1 cellular context compared by ENCODE assay signal in the genomic region with DNA sequence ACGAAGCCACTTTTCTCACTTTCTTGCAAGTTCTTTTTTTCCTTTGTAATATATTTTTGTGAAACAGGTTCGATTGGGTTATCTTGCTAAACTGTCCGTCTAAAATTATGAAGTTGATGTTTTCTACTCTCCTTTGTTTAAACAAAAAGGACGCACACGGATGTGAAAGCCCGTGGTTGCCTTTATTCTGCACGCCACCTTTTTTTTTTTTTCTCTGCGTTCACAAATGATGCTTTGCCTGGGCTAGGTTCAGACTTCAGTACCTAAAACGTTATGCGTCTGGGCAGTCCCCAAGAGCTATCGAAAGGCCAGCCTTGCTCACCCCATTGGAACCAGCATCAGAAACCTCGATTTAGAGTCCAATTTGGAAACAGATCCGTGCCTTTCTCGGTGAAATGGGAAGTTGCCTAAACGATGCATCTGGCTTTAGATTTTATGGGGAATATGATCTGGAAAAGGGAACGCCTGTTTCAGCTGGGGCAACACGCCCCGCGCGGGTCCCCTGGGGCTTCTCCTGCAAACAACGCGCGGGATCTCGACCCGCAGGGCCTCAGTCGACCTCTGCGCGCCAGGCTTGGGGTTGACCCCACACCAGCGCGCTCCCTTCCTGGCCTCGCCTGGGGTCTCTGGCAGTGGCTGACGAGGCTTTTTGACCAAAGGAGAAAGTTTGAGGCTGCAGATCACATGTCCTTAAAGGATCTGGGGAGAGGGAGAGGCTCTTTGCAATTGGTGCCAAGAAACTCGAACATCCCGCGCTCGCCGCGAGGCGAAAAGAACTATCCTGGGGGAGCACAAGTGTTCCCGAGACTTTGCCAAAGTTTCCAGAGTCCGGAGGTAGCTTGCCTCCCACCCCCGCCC.
TF ChIP-seq lines count a peak whose summit lies in the region.

No MANE protein-coding gene starts in this region.

TF ChIP-seq in H1, 55 proteins besides CTCF, POLR2A, EP300 and RAD21 (continued from another document):
- TF ChIP-seq, protein P1, sequence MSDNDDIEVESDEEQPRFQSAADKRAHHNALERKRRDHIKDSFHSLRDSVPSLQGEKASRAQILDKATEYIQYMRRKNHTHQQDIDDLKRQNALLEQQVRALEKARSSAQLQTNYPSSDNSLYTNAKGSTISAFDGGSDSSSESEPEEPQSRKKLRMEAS (IDR thresholded peaks at IDR 0.05), result peak; percentile 33; the same call in 1 of the 2 replicates
- TF ChIP-seq SIRT6 (IDR thresholded peaks at IDR 0.05; ENCODE audit: low read length) (no peak), POLR2AphosphoS5 (IDR thresholded peaks at IDR 0.05; ENCODE audit: low read depth, low read length) (no peak), POU5F1 (IDR thresholded peaks at IDR 0.05; ENCODE audit: low read depth, low read length) (no peak), ZNF274 (IDR thresholded peaks at IDR 0.05; ENCODE audit: borderline replicate concordance, extremely low read depth, low read length) (no peak), JUN (IDR thresholded peaks at IDR 0.05; ENCODE audit: low read depth, low read length) (no peak), ASH2L (IDR thresholded peaks at IDR 0.05; ENCODE audit: low read length) (peak; percentile 30), SUZ12 (IDR thresholded peaks at IDR 0.05; ENCODE audit: low read length) (peak; percentile 2; the same call in 1 of the 2 replicates), SRF (IDR thresholded peaks at IDR 0.05; ENCODE audit: low read depth, low read length) (no peak), RNF2 (IDR thresholded peaks at IDR 0.05; ENCODE audit: borderline replicate concordance, low read depth, low read length, missing control alignments, poor library complexity, severe bottlenecking) (peak; percentile 91), MAFK (IDR thresholded peaks at IDR 0.05; ENCODE audit: low read depth, low read length) (no peak), CREB1 (IDR thresholded peaks at IDR 0.05) (no peak), EGR1 (IDR thresholded peaks at IDR 0.05; ENCODE audit: borderline replicate concordance, low read depth, low read length) (no peak), RFX5 (IDR thresholded peaks at IDR 0.05; ENCODE audit: borderline replicate concordance, low read depth, low read length) (no peak), CBX5 (IDR thresholded peaks at IDR 0.05; ENCODE audit: low read depth, low read length) (no peak), SP4 (IDR thresholded peaks at IDR 0.05; ENCODE audit: low read length) (no peak), GABPA (IDR thresholded peaks at IDR 0.05; ENCODE audit: borderline replicate concordance, insufficient read depth, low read length) (no peak), PHF8 (conservative IDR thresholded peaks at IDR 0.05; ENCODE audit: low read depth, low read length) (no peak), BACH1 (IDR thresholded peaks at IDR 0.05; ENCODE audit: low read length) (no peak), FOSL1 (IDR thresholded peaks at IDR 0.05; ENCODE audit: insufficient read depth, low read depth, low read length) (no peak), CEBPB (IDR thresholded peaks at IDR 0.05; ENCODE audit: low read depth, low read length) (no peak), KDM5A (IDR thresholded peaks at IDR 0.05; ENCODE audit: low read length) (no peak), CHD2 (IDR thresholded peaks at IDR 0.05; ENCODE audit: low read length) (no peak), SP2 (IDR thresholded peaks at IDR 0.05; ENCODE audit: low read length) (no peak), KDM4A (IDR thresholded peaks at IDR 0.05; ENCODE audit: low read depth, low read length, severe bottlenecking) (no peak), TEAD4 (IDR thresholded peaks at IDR 0.05; ENCODE audit: low read depth, low read length) (no peak), NANOG (IDR thresholded peaks at IDR 0.05; ENCODE audit: insufficient read depth, low read depth, low read length, poor library complexity, severe bottlenecking) (no peak), TBP (IDR thresholded peaks at IDR 0.05; ENCODE audit: low read depth, low read length) (no peak), CHD1 (IDR thresholded peaks at IDR 0.05; ENCODE audit: low read depth, low read length) (no peak), SIN3A (conservative IDR thresholded peaks at IDR 0.05 in 1 of 2, IDR thresholded peaks at IDR 0.05 in 1 of 2; ENCODE audit: low read depth in 1 of 2, low read length in 2 of 2) (no peak), HDAC2 (IDR thresholded peaks at IDR 0.05; ENCODE audit: borderline replicate concordance in 1 of 2, low read depth in 2 of 2, low read length in 2 of 2) (no peak), BCL11A (IDR thresholded peaks at IDR 0.05; ENCODE audit: low read depth in 2 of 2, low read length in 2 of 2) (no peak), SIX5 (IDR thresholded peaks at IDR 0.05; ENCODE audit: low read depth, low read length) (no peak), HDAC6 (IDR thresholded peaks at IDR 0.05; ENCODE audit: low read depth, low read length) (no peak), NRF1 (IDR thresholded peaks at IDR 0.05; ENCODE audit: low read depth, low read length) (no peak), TAF1 (IDR thresholded peaks at IDR 0.05; ENCODE audit: low read depth, low read length) (no peak), SAP30 (IDR thresholded peaks at IDR 0.05; ENCODE audit: insufficient read depth, insufficient replicate concordance, low read length) (no peak), TAF7 (optimal IDR thresholded peaks at IDR 0.05; ENCODE audit: borderline replicate concordance, low read depth, low read length) (no peak), RXRA (IDR thresholded peaks at IDR 0.05; ENCODE audit: insufficient read depth, low read depth, low read length) (no peak), GTF2F1 (IDR thresholded peaks at IDR 0.05; ENCODE audit: borderline replicate concordance, low read depth, low read length) (no peak), JUND (IDR thresholded peaks at IDR 0.05; ENCODE audit: low read length) (no peak), CBX8 (IDR thresholded peaks at IDR 0.05; ENCODE audit: borderline replicate concordance, low read depth, low read length) (peak; percentile 77), SP1 (IDR thresholded peaks at IDR 0.05; ENCODE audit: low read depth, low read length) (no peak), EZH2 (IDR thresholded peaks at IDR 0.05; ENCODE audit: low read depth, low read length, severe bottlenecking) (peak; percentile 52)
- TF ChIP-seq, protein P2, sequence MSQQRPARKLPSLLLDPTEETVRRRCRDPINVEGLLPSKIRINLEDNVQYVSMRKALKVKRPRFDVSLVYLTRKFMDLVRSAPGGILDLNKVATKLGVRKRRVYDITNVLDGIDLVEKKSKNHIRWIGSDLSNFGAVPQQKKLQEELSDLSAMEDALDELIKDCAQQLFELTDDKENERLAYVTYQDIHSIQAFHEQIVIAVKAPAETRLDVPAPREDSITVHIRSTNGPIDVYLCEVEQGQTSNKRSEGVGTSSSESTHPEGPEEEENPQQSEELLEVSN (IDR thresholded peaks at IDR 0.05), result no peak; the same call in 1 of the 2 replicates
- TF ChIP-seq, protein P3, sequence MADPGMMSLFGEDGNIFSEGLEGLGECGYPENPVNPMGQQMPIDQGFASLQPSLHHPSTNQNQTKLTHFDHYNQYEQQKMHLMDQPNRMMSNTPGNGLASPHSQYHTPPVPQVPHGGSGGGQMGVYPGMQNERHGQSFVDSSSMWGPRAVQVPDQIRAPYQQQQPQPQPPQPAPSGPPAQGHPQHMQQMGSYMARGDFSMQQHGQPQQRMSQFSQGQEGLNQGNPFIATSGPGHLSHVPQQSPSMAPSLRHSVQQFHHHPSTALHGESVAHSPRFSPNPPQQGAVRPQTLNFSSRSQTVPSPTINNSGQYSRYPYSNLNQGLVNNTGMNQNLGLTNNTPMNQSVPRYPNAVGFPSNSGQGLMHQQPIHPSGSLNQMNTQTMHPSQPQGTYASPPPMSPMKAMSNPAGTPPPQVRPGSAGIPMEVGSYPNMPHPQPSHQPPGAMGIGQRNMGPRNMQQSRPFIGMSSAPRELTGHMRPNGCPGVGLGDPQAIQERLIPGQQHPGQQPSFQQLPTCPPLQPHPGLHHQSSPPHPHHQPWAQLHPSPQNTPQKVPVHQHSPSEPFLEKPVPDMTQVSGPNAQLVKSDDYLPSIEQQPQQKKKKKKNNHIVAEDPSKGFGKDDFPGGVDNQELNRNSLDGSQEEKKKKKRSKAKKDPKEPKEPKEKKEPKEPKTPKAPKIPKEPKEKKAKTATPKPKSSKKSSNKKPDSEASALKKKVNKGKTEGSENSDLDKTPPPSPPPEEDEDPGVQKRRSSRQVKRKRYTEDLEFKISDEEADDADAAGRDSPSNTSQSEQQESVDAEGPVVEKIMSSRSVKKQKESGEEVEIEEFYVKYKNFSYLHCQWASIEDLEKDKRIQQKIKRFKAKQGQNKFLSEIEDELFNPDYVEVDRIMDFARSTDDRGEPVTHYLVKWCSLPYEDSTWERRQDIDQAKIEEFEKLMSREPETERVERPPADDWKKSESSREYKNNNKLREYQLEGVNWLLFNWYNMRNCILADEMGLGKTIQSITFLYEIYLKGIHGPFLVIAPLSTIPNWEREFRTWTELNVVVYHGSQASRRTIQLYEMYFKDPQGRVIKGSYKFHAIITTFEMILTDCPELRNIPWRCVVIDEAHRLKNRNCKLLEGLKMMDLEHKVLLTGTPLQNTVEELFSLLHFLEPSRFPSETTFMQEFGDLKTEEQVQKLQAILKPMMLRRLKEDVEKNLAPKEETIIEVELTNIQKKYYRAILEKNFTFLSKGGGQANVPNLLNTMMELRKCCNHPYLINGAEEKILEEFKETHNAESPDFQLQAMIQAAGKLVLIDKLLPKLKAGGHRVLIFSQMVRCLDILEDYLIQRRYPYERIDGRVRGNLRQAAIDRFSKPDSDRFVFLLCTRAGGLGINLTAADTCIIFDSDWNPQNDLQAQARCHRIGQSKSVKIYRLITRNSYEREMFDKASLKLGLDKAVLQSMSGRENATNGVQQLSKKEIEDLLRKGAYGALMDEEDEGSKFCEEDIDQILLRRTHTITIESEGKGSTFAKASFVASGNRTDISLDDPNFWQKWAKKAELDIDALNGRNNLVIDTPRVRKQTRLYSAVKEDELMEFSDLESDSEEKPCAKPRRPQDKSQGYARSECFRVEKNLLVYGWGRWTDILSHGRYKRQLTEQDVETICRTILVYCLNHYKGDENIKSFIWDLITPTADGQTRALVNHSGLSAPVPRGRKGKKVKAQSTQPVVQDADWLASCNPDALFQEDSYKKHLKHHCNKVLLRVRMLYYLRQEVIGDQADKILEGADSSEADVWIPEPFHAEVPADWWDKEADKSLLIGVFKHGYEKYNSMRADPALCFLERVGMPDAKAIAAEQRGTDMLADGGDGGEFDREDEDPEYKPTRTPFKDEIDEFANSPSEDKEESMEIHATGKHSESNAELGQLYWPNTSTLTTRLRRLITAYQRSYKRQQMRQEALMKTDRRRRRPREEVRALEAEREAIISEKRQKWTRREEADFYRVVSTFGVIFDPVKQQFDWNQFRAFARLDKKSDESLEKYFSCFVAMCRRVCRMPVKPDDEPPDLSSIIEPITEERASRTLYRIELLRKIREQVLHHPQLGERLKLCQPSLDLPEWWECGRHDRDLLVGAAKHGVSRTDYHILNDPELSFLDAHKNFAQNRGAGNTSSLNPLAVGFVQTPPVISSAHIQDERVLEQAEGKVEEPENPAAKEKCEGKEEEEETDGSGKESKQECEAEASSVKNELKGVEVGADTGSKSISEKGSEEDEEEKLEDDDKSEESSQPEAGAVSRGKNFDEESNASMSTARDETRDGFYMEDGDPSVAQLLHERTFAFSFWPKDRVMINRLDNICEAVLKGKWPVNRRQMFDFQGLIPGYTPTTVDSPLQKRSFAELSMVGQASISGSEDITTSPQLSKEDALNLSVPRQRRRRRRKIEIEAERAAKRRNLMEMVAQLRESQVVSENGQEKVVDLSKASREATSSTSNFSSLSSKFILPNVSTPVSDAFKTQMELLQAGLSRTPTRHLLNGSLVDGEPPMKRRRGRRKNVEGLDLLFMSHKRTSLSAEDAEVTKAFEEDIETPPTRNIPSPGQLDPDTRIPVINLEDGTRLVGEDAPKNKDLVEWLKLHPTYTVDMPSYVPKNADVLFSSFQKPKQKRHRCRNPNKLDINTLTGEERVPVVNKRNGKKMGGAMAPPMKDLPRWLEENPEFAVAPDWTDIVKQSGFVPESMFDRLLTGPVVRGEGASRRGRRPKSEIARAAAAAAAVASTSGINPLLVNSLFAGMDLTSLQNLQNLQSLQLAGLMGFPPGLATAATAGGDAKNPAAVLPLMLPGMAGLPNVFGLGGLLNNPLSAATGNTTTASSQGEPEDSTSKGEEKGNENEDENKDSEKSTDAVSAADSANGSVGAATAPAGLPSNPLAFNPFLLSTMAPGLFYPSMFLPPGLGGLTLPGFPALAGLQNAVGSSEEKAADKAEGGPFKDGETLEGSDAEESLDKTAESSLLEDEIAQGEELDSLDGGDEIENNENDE (IDR thresholded peaks at IDR 0.05; ENCODE audit: insufficient replicate concordance, low read length), result no peak
- TF ChIP-seq, protein P4, sequence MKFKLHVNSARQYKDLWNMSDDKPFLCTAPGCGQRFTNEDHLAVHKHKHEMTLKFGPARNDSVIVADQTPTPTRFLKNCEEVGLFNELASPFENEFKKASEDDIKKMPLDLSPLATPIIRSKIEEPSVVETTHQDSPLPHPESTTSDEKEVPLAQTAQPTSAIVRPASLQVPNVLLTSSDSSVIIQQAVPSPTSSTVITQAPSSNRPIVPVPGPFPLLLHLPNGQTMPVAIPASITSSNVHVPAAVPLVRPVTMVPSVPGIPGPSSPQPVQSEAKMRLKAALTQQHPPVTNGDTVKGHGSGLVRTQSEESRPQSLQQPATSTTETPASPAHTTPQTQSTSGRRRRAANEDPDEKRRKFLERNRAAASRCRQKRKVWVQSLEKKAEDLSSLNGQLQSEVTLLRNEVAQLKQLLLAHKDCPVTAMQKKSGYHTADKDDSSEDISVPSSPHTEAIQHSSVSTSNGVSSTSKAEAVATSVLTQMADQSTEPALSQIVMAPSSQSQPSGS (IDR thresholded peaks at IDR 0.05; ENCODE audit: low read length), result no peak
- TF ChIP-seq, protein P5, sequence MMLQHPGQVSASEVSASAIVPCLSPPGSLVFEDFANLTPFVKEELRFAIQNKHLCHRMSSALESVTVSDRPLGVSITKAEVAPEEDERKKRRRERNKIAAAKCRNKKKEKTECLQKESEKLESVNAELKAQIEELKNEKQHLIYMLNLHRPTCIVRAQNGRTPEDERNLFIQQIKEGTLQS (IDR thresholded peaks at IDR 0.05; ENCODE audit: insufficient read depth, low read depth, low read length), result no peak
